ENCODE assay signal across 18 cellular contexts in the genomic region with DNA sequence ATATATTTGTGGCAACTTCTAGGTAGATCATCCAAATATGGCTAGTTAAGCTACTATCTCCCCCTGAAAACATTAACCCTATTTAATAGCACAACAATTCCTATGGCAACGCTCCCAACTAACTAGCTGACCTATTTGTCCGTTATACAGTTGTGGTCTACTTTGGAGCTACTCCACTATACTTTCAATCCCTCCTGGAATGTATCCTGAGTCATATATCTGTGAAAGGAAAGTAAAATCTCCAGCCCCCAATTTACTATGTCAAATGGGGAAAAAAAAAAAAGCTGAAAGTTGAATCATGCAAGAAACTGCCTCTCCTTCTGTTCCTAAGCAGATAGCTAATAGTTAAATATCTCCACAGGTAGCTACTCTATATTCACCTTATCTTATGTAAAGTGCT.
DNase-seq lines count a peak whose midpoint lies in the region; ATAC-seq and TF ChIP-seq lines count a peak whose summit lies in the region.
"Had no signal": no experiment of that assay in that cellular context is flagged by ENCODE, and none has a peak within 500 bp of the region (broad histone marks: within the 10 kb centered on the region; RNA-seq: fewer than 3 reads in every experiment).

No MANE protein-coding gene starts in this region.

- H3K9me3 ChIP-seq in mesenchymal stem cell (ENCODE audit: control insufficient read depth, low read length) (no peaks in the 10 kb centered on the region), neuronal stem cell (replicated peaks in 1 of 2; ENCODE audit: control insufficient read depth in 2 of 2, insufficient read depth in 1 of 2, low read depth in 1 of 2, low read length in 2 of 2) (no peaks in the 10 kb centered on the region)
- H3K9me3 ChIP-seq: uterus had no signal

- peaks cover 10% of the 10 kb centered on the region in 2 donors for H3K4me1 Mint-ChIP-seq in natural killer cell

- H3K4me3 ChIP-seq in AG10803 (ENCODE audit: low read length) (no peak overlapping the region), mesenchymal stem cell (ENCODE audit: insufficient read depth in 1 of 2, low read depth in 1 of 2, low read length in 2 of 2) (no peak overlapping the region), neuronal stem cell (ENCODE audit: low read length in 2 of 2) (no peak overlapping the region)
- H3K4me3 ChIP-seq: K562, uterus had no signal

- H3K27ac ChIP-seq in mesenchymal stem cell (ENCODE audit: low read length, poor library complexity, severe bottlenecking) (no peak overlapping the region), neuronal stem cell (replicated peaks; ENCODE audit: low read length) (no peak overlapping the region)

- H2BK120ac ChIP-seq in mesenchymal stem cell (ENCODE audit: low read depth, low read length) = no peak overlapping the region
- no peak overlapping the region for H2BK120ac ChIP-seq in neuronal stem cell (ENCODE audit: low read depth, low read length)

- intact Hi-C loops in natural killer cell (cut with micrococcal nuclease) = no loop called here

- H3K27me3 ChIP-seq in mesenchymal stem cell (ENCODE audit: control insufficient read depth in 1 of 2, insufficient read depth in 1 of 2, low read length in 2 of 2) = no peaks in the 10 kb centered on the region
- no peaks in the 10 kb centered on the region for H3K27me3 ChIP-seq in neuronal stem cell (ENCODE audit: control insufficient read depth in 3 of 3, insufficient read depth in 3 of 3, low read depth in 1 of 3, low read length in 3 of 3)
- H3K27me3 ChIP-seq: uterus had no signal

- H4K8ac ChIP-seq in mesenchymal stem cell (ENCODE audit: low read length) (no peak overlapping the region), neuronal stem cell (ENCODE audit: low read depth, low read length) (no peak overlapping the region)

- no peak for ATAC-seq in natural killer cell
- ATAC-seq: K562, Panc1, sciatic nerve had no signal

- no peaks in the 10 kb centered on the region for H3K9me3 Mint-ChIP-seq in natural killer cell

- no peaks in the 10 kb centered on the region for H3K27me3 Mint-ChIP-seq in natural killer cell (ENCODE audit: low read depth in 2 of 2)
- H3K27me3 Mint-ChIP-seq: activated naive CD8-positive, alpha-beta T cell treated with anti-CD3 and anti-CD28 coated beads for 36 hours had no signal

- H3K4ac ChIP-seq in mesenchymal stem cell (ENCODE audit: low read depth in 1 of 2, low read length in 2 of 2) (no peak overlapping the region), neuronal stem cell (ENCODE audit: low read length) (no peak overlapping the region)

- 80% methylated on average over 1 of the region's 2 CpGs for WGBS in mesenchymal stem cell
- no CpG with 5 or more reads among the region's 2 CpGs for WGBS in neuronal stem cell (ENCODE audit: extremely low coverage in 2 of 2, insufficient read length in 2 of 2, insufficient replicate concordance in 1 of 2), 2 donors

- H2BK5ac ChIP-seq in mesenchymal stem cell (ENCODE audit: low read depth, low read length, poor library complexity, severe bottlenecking) = no peak overlapping the region
- no peak overlapping the region for H2BK5ac ChIP-seq in neuronal stem cell (ENCODE audit: low read length)

- no peak overlapping the region for H2BK15ac ChIP-seq in mesenchymal stem cell (ENCODE audit: low read depth, poor library complexity, severe bottlenecking)
- no peak overlapping the region for H2BK15ac ChIP-seq in neuronal stem cell (ENCODE audit: low read length)

- H3K18ac ChIP-seq in mesenchymal stem cell (ENCODE audit: low read depth in 1 of 2, low read length in 2 of 2) (no peak overlapping the region), neuronal stem cell (ENCODE audit: low read length) (no peak overlapping the region)

- no peaks in the 10 kb centered on the region for H3K36me3 Mint-ChIP-seq in natural killer cell

- H3K4me3 Mint-ChIP-seq in natural killer cell = no peak overlapping the region
- H3K4me3 Mint-ChIP-seq: activated naive CD8-positive, alpha-beta T cell treated with anti-CD3 and anti-CD28 coated beads for 36 hours had no signal

- no peak overlapping the region for H2AK5ac ChIP-seq in mesenchymal stem cell (ENCODE audit: low read length, severe bottlenecking)
- no peak overlapping the region for H2AK5ac ChIP-seq in neuronal stem cell (ENCODE audit: low read depth, low read length)

- no peak for TF ChIP-seq CTCF in AG10803 (conservative IDR thresholded peaks at IDR 0.05; ENCODE audit: low read length)
- TF ChIP-seq CTCF in natural killer cell (IDR thresholded peaks at IDR 0.05) = no peak

- H3K9ac ChIP-seq in mesenchymal stem cell (ENCODE audit: low read length) (peak overlapping the region; percentile 44), neuronal stem cell (ENCODE audit: low read depth, low read length, poor library complexity) (no peak overlapping the region)

- H2BK12ac ChIP-seq in mesenchymal stem cell (ENCODE audit: low read length in 2 of 2) = no peak overlapping the region
- H2BK12ac ChIP-seq in neuronal stem cell (ENCODE audit: low read length) = no peak overlapping the region

- H3K36me3 ChIP-seq in mesenchymal stem cell (ENCODE audit: control insufficient read depth in 1 of 2, insufficient read depth in 2 of 2, low read depth in 1 of 2, low read length in 2 of 2) (peaks cover 0 to 51% of the 10 kb centered on the region in 2 experiments), neuronal stem cell (replicated peaks in 1 of 2; ENCODE audit: control insufficient read depth in 2 of 2, insufficient read depth in 2 of 2, low read length in 2 of 2) (no peaks in the 10 kb centered on the region)
- H3K36me3 ChIP-seq: uterus had no signal

- no peak overlapping the region for H3K27ac Mint-ChIP-seq in natural killer cell
- H3K27ac Mint-ChIP-seq: activated naive CD8-positive, alpha-beta T cell treated with anti-CD3 and anti-CD28 coated beads for 36 hours had no signal

- H3K4me1 ChIP-seq in mesenchymal stem cell (ENCODE audit: control insufficient read depth, insufficient read depth, low read depth, low read length) (no peaks in the 10 kb centered on the region), neuronal stem cell (ENCODE audit: control insufficient read depth in 2 of 2, insufficient read depth in 1 of 2, low read depth in 1 of 2, low read length in 2 of 2) (no peaks in the 10 kb centered on the region)
- H3K4me1 ChIP-seq: uterus had no signal

- H3K4me2 ChIP-seq in mesenchymal stem cell (ENCODE audit: low read length, poor library complexity, severe bottlenecking) (no peak overlapping the region), neuronal stem cell (ENCODE audit: insufficient read depth, low read length, poor library complexity, severe bottlenecking) (no peak overlapping the region)

- H4K91ac ChIP-seq in mesenchymal stem cell (ENCODE audit: low read length) = no peak overlapping the region
- no peak overlapping the region for H4K91ac ChIP-seq in neuronal stem cell (ENCODE audit: low read depth, low read length, poor library complexity)

- peak; percentile 80 for DNase-seq in AG10803 (ENCODE audit: low read depth)
- peak; percentile 84 for DNase-seq in LHCN-M2 (ENCODE audit: low read depth)
- DNase-seq in astrocyte of the hippocampus (ENCODE audit: low read depth, low spot score) = peak; percentile 88
- DNase-seq in mesenchymal stem cell = peak; percentile 84
- no peak for DNase-seq in NCI-H774 (lab: John Stamatoyannopoulos, UW)
- DNase-seq in natural killer cell = no peak
- DNase-seq in superior temporal gyrus (ENCODE audit: extremely low spot score) = no peak
- DNase-seq in neuronal stem cell (ENCODE audit: low spot score) = no peak
- DNase-seq: activated naive CD8-positive, alpha-beta T cell treated with anti-CD3 and anti-CD28 coated beads for 36 hours; Calu3; GF-D8; NCI-H1092 treated with DMSO at 0.1 percent for 48 hours; NCI-H748 treated with DMSO at 0.1 percent for 48 hours; stimulated activated CD4-positive, alpha-beta T cell treated with anti-CD3 and anti-CD28 coated beads, Interleukin-1b, Interleukin-23, amount 100 ng/mL, for 48 hours; uterus had no signal

- H3K23ac ChIP-seq in mesenchymal stem cell (ENCODE audit: low read length in 2 of 2) (no peak overlapping the region), neuronal stem cell (ENCODE audit: low read depth, low read length, poor library complexity) (no peak overlapping the region)

- H3K79me1 ChIP-seq in mesenchymal stem cell (replicated peaks; ENCODE audit: low read length, poor library complexity, severe bottlenecking) (no peaks in the 10 kb centered on the region), neuronal stem cell (ENCODE audit: low read depth, low read length) (no peaks in the 10 kb centered on the region)

- H3K14ac ChIP-seq in mesenchymal stem cell (ENCODE audit: low read length in 2 of 2) (no peak overlapping the region), neuronal stem cell (ENCODE audit: low read length) (no peak overlapping the region)

- H2AFZ ChIP-seq in mesenchymal stem cell (ENCODE audit: low read depth, low read length) (no peak overlapping the region), neuronal stem cell (ENCODE audit: low read length) (no peak overlapping the region)

Comparison
In these comparisons a context has a peak if more than half of its experiments do, and no peak if none do; other contexts are left out.
1. DNase-seq: peak in AG10803 (single experiment), LHCN-M2 (single experiment), astrocyte of the hippocampus (single experiment) and mesenchymal stem cell (single experiment); none in NCI-H774 (single experiment), natural killer cell (single experiment), superior temporal gyrus (single experiment) and neuronal stem cell (single experiment).